Comparison of ENCODE assay signal across 19 cellular contexts in genomic region chr11:92512204-92512569, GRCh38.
DNase-seq lines count a peak whose midpoint lies in the region; ATAC-seq, FAIRE-seq and TF ChIP-seq lines count a peak whose summit lies in the region.
"Had no signal": no experiment of that assay in that cellular context is flagged by ENCODE, and none has a peak within 500 bp of the region (broad histone marks: within the 10 kb centered on the region; RNA-seq: fewer than 3 reads in every experiment).

No MANE protein-coding gene starts in this region.

- H3K4me3 ChIP-seq in HUES48 (ENCODE audit: low read depth, low read length): peak overlapping the region; percentile 10; the same call in 1 of the 2 replicates
- H3K4me3 ChIP-seq in neural progenitor cell: no peak overlapping the region
- no peak overlapping the region for H3K4me3 ChIP-seq in endodermal cell (ENCODE audit: low read length)
- H3K4me3 ChIP-seq: GM23248 had no signal

- peak; percentile 76 for FAIRE-seq in G401.6 (lab: Jason Lieb, UNC)
- FAIRE-seq: GM12892, H54 had no signal

- no peak overlapping the region for H2AFZ ChIP-seq in neural progenitor cell (replicated peaks)
- H2AFZ ChIP-seq: GM23248 had no signal

- TF ChIP-seq CTCF in WTC11 (IDR thresholded peaks at IDR 0.05) (no peak), neural progenitor cell (IDR thresholded peaks at IDR 0.05) (no peak), endodermal cell (conservative IDR thresholded peaks at IDR 0.05) (no peak)

- H3K27me3 ChIP-seq in HUES48 (ENCODE audit: control insufficient read depth, insufficient read depth, low read length) (no peaks in the 10 kb centered on the region), neural progenitor cell (no peaks in the 10 kb centered on the region), endodermal cell (ENCODE audit: control insufficient read depth, insufficient read depth, low read length, poor library complexity, severe bottlenecking) (no peaks in the 10 kb centered on the region)

- H3K4me1 ChIP-seq in HUES48 (ENCODE audit: control insufficient read depth, insufficient read depth, low read length) (peaks cover 40% of the 10 kb centered on the region), neural progenitor cell (peaks cover 29% of the 10 kb centered on the region), endodermal cell (ENCODE audit: control insufficient read depth, insufficient read depth, low read length) (no peaks in the 10 kb centered on the region)

- CTCF ChIA-PET in WTC11 (lab: Charles Lee): interaction anchor here (0.9 to 1.8 kb wide), 3 partner anchors 172 to 375 kb away, joined by 3 to 5 read pairs (median 5); no protein-coding TSS in a partner anchor

- H3K79me2 ChIP-seq in neural progenitor cell (ENCODE audit: low read depth): no peaks in the 10 kb centered on the region

- POLR2A ChIA-PET in WTC11 (lab: Charles Lee): no interaction called here

- H3K9me3 ChIP-seq in HUES48 (ENCODE audit: control insufficient read depth, insufficient read depth, low read length) (no peaks in the 10 kb centered on the region), neural progenitor cell (ENCODE audit: low read depth) (no peaks in the 10 kb centered on the region), endodermal cell (ENCODE audit: control insufficient read depth, low read length) (no peaks in the 10 kb centered on the region)

- peak overlapping the region; percentile 78 for H3K27ac Mint-ChIP-seq in WTC11
- peak overlapping the region; percentile 89 for H3K27ac Mint-ChIP-seq in neural progenitor cell
- H3K27ac Mint-ChIP-seq in endodermal cell: no peak overlapping the region
- H3K27ac Mint-ChIP-seq: CD4-positive, alpha-beta memory T cell had no signal

- no peak overlapping the region for H3K4me2 ChIP-seq in neural progenitor cell

- peaks cover 28% of the 10 kb centered on the region for H3F3A ChIP-seq in neural progenitor cell (ENCODE audit: low read depth)

- H3K9ac ChIP-seq in HUES48 (ENCODE audit: low read depth, low read length) (no peak overlapping the region; the same call in 1 of the 2 replicates), neural progenitor cell (no peak overlapping the region), endodermal cell (ENCODE audit: extremely low read depth, low read length, poor library complexity, severe bottlenecking) (no peak overlapping the region)
- H3K9ac ChIP-seq: GM23248 had no signal

- ATAC-seq in WTC11 (0 out of 2 replicates have a peak, but pooled peaks have one; percentile 10), HG03025 (IDR thresholded peaks at IDR 0.05; ENCODE audit: low FRiP score, unreplicated experiment) (no peak)

- DNase-seq in WTC11 (ENCODE audit: low spot score) (no peak), neural progenitor cell (ENCODE audit: low spot score) (no peak), cortex of kidney (lab: John Stamatoyannopoulos, UW) (no peak), endodermal cell (no peak)
- no peak for DNase-seq in activated CD4-positive, alpha-beta T cell treated with anti-CD3 and anti-CD28 coated beads for 4 hours
- DNase-seq: 8988T; C1 segment of cervical spinal cord; Calu3; CD4-positive, alpha-beta memory T cell; COR-L47; DMS53; DMS79 treated with DMSO at 0.1 percent for 48 hours; GM23248; HCEC 1CT had no signal

- H3K27me3 Mint-ChIP-seq in WTC11 (ENCODE audit: low read depth): no peaks in the 10 kb centered on the region
- H3K27me3 Mint-ChIP-seq in neural progenitor cell (ENCODE audit: insufficient read depth, low read depth): no peaks in the 10 kb centered on the region
- H3K27me3 Mint-ChIP-seq in endodermal cell (ENCODE audit: insufficient read depth): no peaks in the 10 kb centered on the region
- H3K27me3 Mint-ChIP-seq: CD4-positive, alpha-beta memory T cell had no signal

- H3K4me3 Mint-ChIP-seq in WTC11 (no peak overlapping the region), neural progenitor cell (no peak overlapping the region), endodermal cell (no peak overlapping the region)
- H3K4me3 Mint-ChIP-seq: CD4-positive, alpha-beta memory T cell had no signal

- H3K4me1 Mint-ChIP-seq in WTC11: peaks cover 43% of the 10 kb centered on the region
- H3K4me1 Mint-ChIP-seq in neural progenitor cell: peaks cover 44% of the 10 kb centered on the region
- peaks cover 6% of the 10 kb centered on the region for H3K4me1 Mint-ChIP-seq in endodermal cell
- H3K4me1 Mint-ChIP-seq: CD4-positive, alpha-beta memory T cell had no signal

- H3K36me3 ChIP-seq in HUES48 (ENCODE audit: control insufficient read depth, insufficient read depth, low read length) (no peaks in the 10 kb centered on the region), neural progenitor cell (no peaks in the 10 kb centered on the region), endodermal cell (ENCODE audit: control insufficient read depth, insufficient read depth, low read length) (no peaks in the 10 kb centered on the region)

- H3K36me3 Mint-ChIP-seq in WTC11: peaks cover 8% of the 10 kb centered on the region
- H3K36me3 Mint-ChIP-seq in neural progenitor cell: peaks cover 6% of the 10 kb centered on the region
- H3K36me3 Mint-ChIP-seq in endodermal cell (ENCODE audit: low read depth): peaks cover 3% of the 10 kb centered on the region
- H3K36me3 Mint-ChIP-seq: CD4-positive, alpha-beta memory T cell had no signal

- H3K9me3 Mint-ChIP-seq in WTC11 (peaks cover 8% of the 10 kb centered on the region), neural progenitor cell (peaks cover 7% of the 10 kb centered on the region), endodermal cell (peaks cover 8% of the 10 kb centered on the region)

- H4K20me1 ChIP-seq in neural progenitor cell (ENCODE audit: low read depth): peaks cover 5% of the 10 kb centered on the region

- H3K27ac ChIP-seq in HUES48 (ENCODE audit: low read depth, low read length): peak overlapping the region; percentile 84
- no peak overlapping the region for H3K27ac ChIP-seq in neural progenitor cell
- no peak overlapping the region for H3K27ac ChIP-seq in endodermal cell (ENCODE audit: low read depth, low read length)
- H3K27ac ChIP-seq: GM23248 had no signal

TF ChIP-seq in WTC11, 78 proteins besides CTCF, POLR2A, EP300 and RAD21 (continues in another document):
- no peak for TF ChIP-seq ZBTB21 (CRISPR knock-in tag; IDR thresholded peaks at IDR 0.05; ENCODE audit: borderline replicate concordance)
- TF ChIP-seq MYBL2 (CRISPR knock-in tag; IDR thresholded peaks at IDR 0.05): no peak
- TF ChIP-seq, protein P1, sequence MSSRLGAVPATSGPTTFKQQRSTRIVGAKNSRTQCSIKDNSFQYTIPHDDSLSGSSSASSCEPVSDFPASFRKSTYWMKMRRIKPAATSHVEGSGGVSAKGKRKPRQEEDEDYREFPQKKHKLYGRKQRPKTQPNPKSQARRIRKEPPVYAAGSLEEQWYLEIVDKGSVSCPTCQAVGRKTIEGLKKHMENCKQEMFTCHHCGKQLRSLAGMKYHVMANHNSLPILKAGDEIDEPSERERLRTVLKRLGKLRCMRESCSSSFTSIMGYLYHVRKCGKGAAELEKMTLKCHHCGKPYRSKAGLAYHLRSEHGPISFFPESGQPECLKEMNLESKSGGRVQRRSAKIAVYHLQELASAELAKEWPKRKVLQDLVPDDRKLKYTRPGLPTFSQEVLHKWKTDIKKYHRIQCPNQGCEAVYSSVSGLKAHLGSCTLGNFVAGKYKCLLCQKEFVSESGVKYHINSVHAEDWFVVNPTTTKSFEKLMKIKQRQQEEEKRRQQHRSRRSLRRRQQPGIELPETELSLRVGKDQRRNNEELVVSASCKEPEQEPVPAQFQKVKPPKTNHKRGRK (CRISPR knock-in tag; IDR thresholded peaks at IDR 0.05; ENCODE audit: borderline replicate concordance): no peak
- TF ChIP-seq ZMAT4 (CRISPR knock-in tag; IDR thresholded peaks at IDR 0.05): no peak
- no peak for TF ChIP-seq USF1 (CRISPR knock-in tag; IDR thresholded peaks at IDR 0.05)
- TF ChIP-seq ZNF219 (CRISPR knock-in tag; IDR thresholded peaks at IDR 0.05; ENCODE audit: borderline replicate concordance): no peak
- TF ChIP-seq PRDM15 (CRISPR knock-in tag; IDR thresholded peaks at IDR 0.05): no peak
